In genomic region chr1:154866995-154867795, GRCh38 we compare ENCODE assay signal across 9 cellular contexts. TPM values are rescaled to one million over a fixed set of nuclear protein-coding genes. Genes with fewer than 3 reads are reported as not detected.
DNase-seq lines count a peak whose midpoint lies in the region; ATAC-seq and TF ChIP-seq lines count a peak whose summit lies in the region.
"Had no signal": no experiment of that assay in that cellular context is flagged by ENCODE, and none has a peak within 500 bp of the region (broad histone marks: within the 10 kb centered on the region; RNA-seq: fewer than 3 reads in every experiment).

No MANE protein-coding gene starts in this region.

- no peaks in the 10 kb centered on the region for H3K36me3 Mint-ChIP-seq in HFFc6 (ENCODE audit: low read depth)
- H3K36me3 Mint-ChIP-seq: activated naive CD8-positive, alpha-beta T cell had no signal

- TF ChIP-seq POLR2A in uterus (IDR thresholded peaks at IDR 0.05) = peak in 1 of 2 donors; percentile 36

- H3K36me3 ChIP-seq in uterus = no peaks in the 10 kb centered on the region

- peak overlapping the region; percentile 6; the same call in 1 of the 2 replicates for H3K4me3 ChIP-seq in AG04449 (ENCODE audit: low read depth, low read length)
- H3K4me3 ChIP-seq in uterus = peak overlapping the region; percentile 54 to 66

- H3K4me1 Mint-ChIP-seq in HFFc6 (ENCODE audit: low read depth) = peaks cover 53% of the 10 kb centered on the region

- peaks cover 43% of the 10 kb centered on the region for H3K27me3 Mint-ChIP-seq in HFFc6 (ENCODE audit: insufficient read depth)

- DNase-seq in AG04449 (ENCODE audit: low read depth, low spot score) (peak; percentile 45), HFFc6 (peak; percentile 73), amygdala (lab: John Stamatoyannopoulos, UW) (peak in 41 of 56 donors; percentile 18 to 74 (median 41)), kidney glomerular epithelial cell (lab: John Stamatoyannopoulos, UW) (peak; percentile 32), uterus (peak; percentile 57 to 70), CD1c-positive myeloid dendritic cell (ENCODE audit: extremely low spot score) (no peak), COR-L47 (lab: John Stamatoyannopoulos, UW) (no peak)

- peak; percentile 21 for TF ChIP-seq CTCF in AG04449 (IDR thresholded peaks at IDR 0.05; ENCODE audit: insufficient read depth, low read length, missing control alignments)
- TF ChIP-seq CTCF in HFFc6 (IDR thresholded peaks at IDR 0.05) = no peak; the same call in 1 of the 2 replicates
- TF ChIP-seq CTCF in uterus (IDR thresholded peaks at IDR 0.05) = peak in 3 of 4 experiments; percentile 8 to 22 (median 16)

- no peaks in the 10 kb centered on the region for H3K9me3 Mint-ChIP-seq in HFFc6

- H3K27ac ChIP-seq in uterus = peak overlapping the region; percentile 40 to 56

- ATAC-seq in HG03520 (IDR thresholded peaks at IDR 0.05; ENCODE audit: unreplicated experiment) = no peak

- peaks cover 0 to 10% of the 10 kb centered on the region in 2 donors for H3K4me1 ChIP-seq in uterus

- intact Hi-C loops in uterus (cut with DNase I; ENCODE audit: low total_unique reads) = no loop called here

- CTCF ChIA-PET in AG04449 (lab: Yijun Ruan, JAX) = interaction anchor here (1.1 to 6.2 kb wide), 8 partner anchors 9 to 307 kb away, joined by 3 to 67 read pairs (median 10); no protein-coding TSS in a partner anchor

- H3K9me3 ChIP-seq in uterus = no peaks in the 10 kb centered on the region

- H3K4me3 Mint-ChIP-seq in HFFc6 = no peak overlapping the region
- H3K4me3 Mint-ChIP-seq: activated naive CD8-positive, alpha-beta T cell had no signal

- H3K27me3 ChIP-seq in uterus = no peaks in the 10 kb centered on the region

- no peak overlapping the region for H3K27ac Mint-ChIP-seq in HFFc6
- H3K27ac Mint-ChIP-seq: activated naive CD8-positive, alpha-beta T cell had no signal

- POLR2A ChIA-PET in AG04449 (lab: Yijun Ruan, JAX) = interaction anchor here (0.5 to 1.0 kb wide), 2 partner anchors 100 to 240 kb away, joined by 3 read pairs; no protein-coding TSS in a partner anchor

RNA-seq across cellular contexts. Expression of gene KCNN3, which starts 2.9 kb away (rescaled TPM):
- total RNA-seq in HFFc6 (2021; fragmentation: NEBNext Ultra II Directional; extraction: Animal tissue kit (Norgen Biotek cat#: 25700)) = not detected
- 10 to 100 TPM in 3 of 4 donors, 1 to 10 TPM in 1; 7.1 to 35.5 (median 12.1) TPM for total RNA-seq in uterus

Comparison
In these comparisons a context has a peak if more than half of its experiments do, and no peak if none do; other contexts are left out.
1. DNase-seq: peak in AG04449 (single experiment), HFFc6 (single experiment), amygdala (41 of 56), kidney glomerular epithelial cell (single experiment) and uterus (2 of 2); none in CD1c-positive myeloid dendritic cell (single experiment) and COR-L47 (single experiment).
2. RNA of gene KCNN3, which starts 2.9 kb away (total RNA-seq): 7.1 to 35.5 TPM in uterus; not detected in HFFc6; every median in the first group is over 4 times any median in the second.